Comparison of ENCODE assay signal across 17 cellular contexts in genomic region chr7:65839846-65840245, GRCh38. TPM values are rescaled to one million over a fixed set of nuclear protein-coding genes. Genes with fewer than 3 reads are reported as not detected.
DNase-seq lines count a peak whose midpoint lies in the region; ATAC-seq and TF ChIP-seq lines count a peak whose summit lies in the region.
"Had no signal": no experiment of that assay in that cellular context is flagged by ENCODE, and none has a peak within 500 bp of the region (broad histone marks: within the 10 kb centered on the region; RNA-seq: fewer than 3 reads in every experiment).

No MANE protein-coding gene starts in this region.

- H3K36me3 ChIP-seq in neuronal stem cell (replicated peaks in 1 of 2; ENCODE audit: control insufficient read depth in 2 of 2, insufficient read depth in 2 of 2, low read length in 2 of 2), result no peaks in the 10 kb centered on the region
- H3K36me3 ChIP-seq: SJSA1 had no signal

- H4K8ac ChIP-seq in neuronal stem cell (ENCODE audit: low read depth, low read length), result no peak overlapping the region

- peak overlapping the region in 1 of 2 donors; percentile 0 for H3K27ac Mint-ChIP-seq in natural killer cell

- H3K9me3 ChIP-seq in neuronal stem cell (replicated peaks in 1 of 2; ENCODE audit: control insufficient read depth in 2 of 2, insufficient read depth in 1 of 2, low read depth in 1 of 2, low read length in 2 of 2), result no peaks in the 10 kb centered on the region
- H3K9me3 ChIP-seq: SJSA1 had no signal

- peak overlapping the region; percentile 13 for H2AFZ ChIP-seq in neuronal stem cell (ENCODE audit: low read length)

- H3K4me3 ChIP-seq in neuronal stem cell (ENCODE audit: low read length in 2 of 2), result no peak overlapping the region
- H3K4me3 ChIP-seq: K562, SJSA1 had no signal

- peaks cover 2% of the 10 kb centered on the region for H3K79me1 ChIP-seq in neuronal stem cell (ENCODE audit: low read depth, low read length)

- H2BK120ac ChIP-seq in neuronal stem cell (ENCODE audit: low read depth, low read length), result no peak overlapping the region

- no peaks in the 10 kb centered on the region for H3K36me3 Mint-ChIP-seq in natural killer cell
- H3K36me3 Mint-ChIP-seq: CD8-positive, alpha-beta memory T cell had no signal

- no peaks in the 10 kb centered on the region for H3K9me3 Mint-ChIP-seq in natural killer cell
- H3K9me3 Mint-ChIP-seq: CD8-positive, alpha-beta memory T cell had no signal

- DNase-seq in G401 (ENCODE audit: low spot score), result peak; percentile 83
- peak; percentile 11 to 79 for DNase-seq in NCI-H446 (lab: John Stamatoyannopoulos, UW)
- peak; percentile 68 for DNase-seq in cerebellum (ENCODE audit: low spot score)
- DNase-seq in neuronal stem cell (ENCODE audit: low spot score), result no peak
- no peak for DNase-seq in natural killer cell
- DNase-seq in middle frontal gyrus (ENCODE audit: extremely low spot score, low spot score), result no peak
- no peak for DNase-seq in anterior cingulate cortex (lab: John Stamatoyannopoulos, UW)
- DNase-seq: Calu3, DMS79 treated with DMSO at 0.1 percent for 48 hours, NCI-H1436 treated with DMSO at 0.1 percent for 48 hours, NCI-H1930, NCI-H526 treated with DMSO at 0.1 percent for 48 hours, Right ventricle myocardium superior, RPMI8226 had no signal

- no peaks in the 10 kb centered on the region for H3K4me1 Mint-ChIP-seq in natural killer cell

- H3K18ac ChIP-seq in neuronal stem cell (ENCODE audit: low read length), result no peak overlapping the region

- no peak for ATAC-seq in natural killer cell

- H3K9ac ChIP-seq in neuronal stem cell (ENCODE audit: low read depth, low read length, poor library complexity), result no peak overlapping the region

- no peak overlapping the region for H2AK5ac ChIP-seq in neuronal stem cell (ENCODE audit: low read depth, low read length)

- no peak overlapping the region for H2BK12ac ChIP-seq in neuronal stem cell (ENCODE audit: low read length)

- no peak overlapping the region for H2BK15ac ChIP-seq in neuronal stem cell (ENCODE audit: low read length)

- H3K4me2 ChIP-seq in neuronal stem cell (ENCODE audit: insufficient read depth, low read length, poor library complexity, severe bottlenecking), result no peak overlapping the region

- no peak overlapping the region for H3K27ac ChIP-seq in neuronal stem cell (replicated peaks; ENCODE audit: low read length)
- H3K27ac ChIP-seq: SJSA1 had no signal

- no peak overlapping the region for H2BK5ac ChIP-seq in neuronal stem cell (ENCODE audit: low read length)

- no peak overlapping the region for H3K23ac ChIP-seq in neuronal stem cell (ENCODE audit: low read depth, low read length, poor library complexity)

- H3K27me3 Mint-ChIP-seq in natural killer cell (ENCODE audit: low read depth in 2 of 2), result no peaks in the 10 kb centered on the region

- H3K4me3 Mint-ChIP-seq in natural killer cell, result no peak overlapping the region
- H3K4me3 Mint-ChIP-seq: CD8-positive, alpha-beta memory T cell had no signal

- intact Hi-C loops in natural killer cell (cut with micrococcal nuclease), result loop anchor here (5.0 kb wide), 1 partner anchor 542 kb away; no protein-coding TSS in a partner anchor

- in situ Hi-C loops in G401 (cut with HindIII; ENCODE audit: low sequenced_read_pairs), result no loop called here

- TF ChIP-seq CTCF in natural killer cell (IDR thresholded peaks at IDR 0.05), result no peak

- H3K4me1 ChIP-seq in neuronal stem cell (ENCODE audit: control insufficient read depth in 2 of 2, insufficient read depth in 1 of 2, low read depth in 1 of 2, low read length in 2 of 2), result no peaks in the 10 kb centered on the region
- H3K4me1 ChIP-seq: SJSA1 had no signal

- no CpG with 5 or more reads among the region's 6 CpGs for WGBS in neuronal stem cell (ENCODE audit: extremely low coverage in 2 of 2, insufficient read length in 2 of 2, insufficient replicate concordance in 1 of 2), 2 donors

- no peaks in the 10 kb centered on the region for H3K27me3 ChIP-seq in neuronal stem cell (ENCODE audit: control insufficient read depth in 3 of 3, insufficient read depth in 3 of 3, low read depth in 1 of 3, low read length in 3 of 3)
- H3K27me3 ChIP-seq: SJSA1 had no signal

- H3K4ac ChIP-seq in neuronal stem cell (ENCODE audit: low read length), result no peak overlapping the region

- no peak overlapping the region for H3K14ac ChIP-seq in neuronal stem cell (ENCODE audit: low read length)

- no peak overlapping the region for H4K91ac ChIP-seq in neuronal stem cell (ENCODE audit: low read depth, low read length, poor library complexity)

RNA-seq across cellular contexts. Expression of gene VKORC1L1, which starts 33.0 kb away (rescaled TPM):
- 7.9 and 11.5 TPM in 2 replicates for total RNA-seq in G401 (2014; rRNA removed; shearing (Covaris generic))
- total RNA-seq in cerebellum (22.9 TPM), natural killer cell (1 to 10 TPM; 5.7 to 8.2 (median 7.1) TPM)
- polyA plus RNA-seq in neuronal stem cell (2013, experiment 1 of 2), result 33.8 TPM
- polyA plus RNA-seq in neuronal stem cell (2013, experiment 2 of 2), result 33.6 TPM

Comparison
In these comparisons a context has a peak if more than half of its experiments do, and no peak if none do; other contexts are left out.
1. DNase-seq: peak in G401 (single experiment), NCI-H446 (2 of 2) and cerebellum (single experiment); none in neuronal stem cell (single experiment), natural killer cell (single experiment), middle frontal gyrus (single experiment) and anterior cingulate cortex (0 of 58).